32 cellular contexts compared by ENCODE assay signal in the genomic region with DNA sequence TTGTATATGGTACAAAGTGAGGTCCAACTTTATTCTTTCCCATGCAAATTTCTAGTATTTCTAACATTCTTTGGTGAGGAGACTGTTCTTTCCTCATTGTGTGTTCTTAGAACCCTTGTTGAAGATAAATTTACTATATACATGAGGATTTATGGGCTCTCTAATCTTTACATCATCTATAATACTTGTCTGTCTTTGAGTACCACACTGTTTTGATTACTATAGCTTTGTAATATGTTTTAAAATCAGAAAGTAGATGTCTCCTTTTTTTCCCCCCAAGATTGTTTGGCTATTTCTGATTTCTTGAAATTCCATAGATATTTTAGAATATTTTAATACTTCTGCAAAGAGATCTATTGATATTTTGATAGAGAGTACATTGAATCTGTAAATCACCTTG.
"Had no signal": no experiment of that assay in that cellular context is flagged by ENCODE, and none has a peak within 500 bp of the region (broad histone marks: within the 10 kb centered on the region; RNA-seq: fewer than 3 reads in every experiment).

No MANE protein-coding gene starts in this region.

- H3K4me1 ChIP-seq: adrenal gland, body of pancreas, breast epithelium, Peyer's patch, SJSA1 had no signal

- FAIRE-seq: astrocyte had no signal

- ATAC-seq: activated CD8-positive, alpha-beta memory T cell treated with anti-CD3 and anti-CD28 coated beads, Interleukin-2, amount 10 ng/mL, durations not matched to agents 7 days and 5 days; body of pancreas; T-cell had no signal

- H3K9ac ChIP-seq: SK-N-SH had no signal

- H3K27me3 ChIP-seq: adrenal gland, body of pancreas, breast epithelium, Peyer's patch, SJSA1 had no signal

- H3K9me3 ChIP-seq: body of pancreas had no signal

- DNase-seq: activated CD4-positive, alpha-beta memory T cell treated with anti-CD3 and anti-CD28 coated beads, Interleukin-2, amount 10 ng/mL, durations not matched to agents 7 days and 5 days; activated CD4-positive, alpha-beta T cell treated with anti-CD3 and anti-CD28 coated beads for 1 hour; activated CD4-positive, alpha-beta T cell treated with anti-CD3 and anti-CD28 coated beads for 48 hours; activated CD4-positive, CD25-positive, alpha-beta regulatory T cell; activated CD8-positive, alpha-beta memory T cell treated with anti-CD3 and anti-CD28 coated beads for 24 hours; activated CD8-positive, alpha-beta memory T cell treated with anti-CD3 and anti-CD28 coated beads, Interleukin-2, amount 10 ng/mL, durations not matched to agents 7 days and 5 days; activated CD8-positive, alpha-beta memory T cell treated with anti-CD3 and anti-CD28 coated beads, Interleukin-2, amount 50 U/mL, for 48 hours; activated effector memory CD4-positive, alpha-beta T cell treated with Interleukin-2 at 50 U/mL for 16 hours; activated naive CD8-positive, alpha-beta T cell treated with anti-CD3 and anti-CD28 coated beads, Interleukin-2, amount 10 ng/mL, durations not matched to agents 7 days and 5 days; activated T-cell treated with anti-CD3 and anti-CD28 coated beads, Interleukin-2, amount 50 U/mL, for 48 hours; adrenal gland; body of pancreas; Kasumi-1; MM.1S; MV-4-11; NCI-H1092; NCI-H1436 treated with DMSO at 0.1 percent for 48 hours; NCI-H1694 treated with DMSO at 0.1 percent for 48 hours; NCI-H2029; NCI-H345; NCI-H524 treated with DMSO at 0.1 percent for 48 hours; Peyer's patch; RPMI8226; SHP77 treated with DMSO at 0.1 percent for 48 hours; SK-N-SH; T-cell; T-helper 2 cell; T-helper 9 cell; WERI-Rb-1 had no signal

- H3K4me3 ChIP-seq: adrenal gland, body of pancreas, breast epithelium, Peyer's patch, SJSA1 had no signal

- H3K4me2 ChIP-seq: SK-N-SH had no signal

- H3K27ac ChIP-seq: adrenal gland, body of pancreas, breast epithelium, Peyer's patch, SJSA1, WERI-Rb-1 had no signal
